In genomic region chr20:31662372-31662854, GRCh38 we compare ENCODE assay signal across 9 cellular contexts. TPM values are rescaled to one million over a fixed set of nuclear protein-coding genes. Genes with fewer than 3 reads are reported as not detected.
DNase-seq lines count a peak whose midpoint lies in the region; ATAC-seq and TF ChIP-seq lines count a peak whose summit lies in the region.
"Had no signal": no experiment of that assay in that cellular context is flagged by ENCODE, and none has a peak within 500 bp of the region (broad histone marks: within the 10 kb centered on the region; RNA-seq: fewer than 3 reads in every experiment).

No MANE protein-coding gene starts in this region.

- H3K27ac Mint-ChIP-seq in activated naive CD8-positive, alpha-beta T cell treated with anti-CD3 and anti-CD28 coated beads for 36 hours: peak overlapping the region; percentile 85

- intact Hi-C loops in lower lobe of right lung (cut with DNase I) (loop anchor here (10.0 kb wide), 1 partner anchor 52 kb away; no protein-coding TSS in a partner anchor), tibial artery (cut with DNase I; ENCODE audit: low total_unique reads) (loop anchor here (10.0 kb wide), 2 partner anchors 162 to 292 kb away; partner anchors contain the start of gene PDRG1)

- H3K4me1 Mint-ChIP-seq in activated T-cell treated with anti-CD3 and anti-CD28 coated beads, Interleukin-2, amount 50 U/mL, for 4 hours (ENCODE audit: low read depth): peaks cover 46% of the 10 kb centered on the region
- peaks cover 52% of the 10 kb centered on the region for H3K4me1 Mint-ChIP-seq in activated naive CD8-positive, alpha-beta T cell treated with anti-CD3 and anti-CD28 coated beads for 36 hours

- H3K4me3 ChIP-seq in lower lobe of right lung: no peak overlapping the region
- H3K4me3 ChIP-seq in tibial artery: no peak overlapping the region

- H3K27me3 Mint-ChIP-seq in activated T-cell treated with anti-CD3 and anti-CD28 coated beads, Interleukin-2, amount 50 U/mL, for 4 hours (ENCODE audit: low read depth): no peaks in the 10 kb centered on the region
- peaks cover 3% of the 10 kb centered on the region for H3K27me3 Mint-ChIP-seq in activated naive CD8-positive, alpha-beta T cell treated with anti-CD3 and anti-CD28 coated beads for 36 hours

- H3K27ac ChIP-seq in lower lobe of right lung (peak overlapping the region; percentile 67), tibial artery (peak overlapping the region; percentile 50 to 67)

- H3K4me1 ChIP-seq in lower lobe of right lung: peaks cover 55% of the 10 kb centered on the region
- H3K4me1 ChIP-seq in tibial artery: peaks cover 0 to 57% (median 41%) of the 10 kb centered on the region in 4 donors

- TF ChIP-seq CTCF in lower lobe of right lung (IDR thresholded peaks at IDR 0.05) (no peak), tibial artery (IDR thresholded peaks at IDR 0.05) (no peak)

- DNase-seq in activated T-cell treated with anti-CD3 and anti-CD28 coated beads, Interleukin-2, amount 50 U/mL, for 4 hours: no peak
- no peak for DNase-seq in activated T-cell treated with anti-CD3 and anti-CD28 coated beads, Interleukin-2, amount 50 U/mL, for 48 hours
- no peak for DNase-seq in activated naive CD8-positive, alpha-beta T cell treated with anti-CD3 and anti-CD28 coated beads for 36 hours
- DNase-seq in lower lobe of right lung (no peak), tibial artery (no peak), cortex of kidney (lab: John Stamatoyannopoulos, UW) (no peak)
- DNase-seq in effector CD8-positive, alpha-beta T cell (lab: John Stamatoyannopoulos, UW): no peak
- DNase-seq: NCI-H2227 treated with DMSO at 0.1 percent for 48 hours had no signal

- H3K9me3 Mint-ChIP-seq in activated T-cell treated with anti-CD3 and anti-CD28 coated beads, Interleukin-2, amount 50 U/mL, for 4 hours: no peaks in the 10 kb centered on the region
- no peaks in the 10 kb centered on the region for H3K9me3 Mint-ChIP-seq in activated naive CD8-positive, alpha-beta T cell treated with anti-CD3 and anti-CD28 coated beads for 36 hours

- H3K4me3 Mint-ChIP-seq in activated T-cell treated with anti-CD3 and anti-CD28 coated beads, Interleukin-2, amount 50 U/mL, for 4 hours: peak overlapping the region; percentile 74
- peak overlapping the region; percentile 58 for H3K4me3 Mint-ChIP-seq in activated naive CD8-positive, alpha-beta T cell treated with anti-CD3 and anti-CD28 coated beads for 36 hours

- H3K27me3 ChIP-seq in lower lobe of right lung (ENCODE audit: low read depth) (no peaks in the 10 kb centered on the region), tibial artery (no peaks in the 10 kb centered on the region)

- ATAC-seq in activated T-cell treated with anti-CD3 and anti-CD28 coated beads, Interleukin-2, amount 50 U/mL, for 4 hours: no peak
- ATAC-seq in lower lobe of right lung: no peak
- no peak for ATAC-seq in esophagus mucosa

- H3K9me3 ChIP-seq in lower lobe of right lung (no peaks in the 10 kb centered on the region), tibial artery (no peaks in the 10 kb centered on the region)

- peaks cover 25% of the 10 kb centered on the region for H3K36me3 ChIP-seq in lower lobe of right lung
- peaks cover 13 to 29% (median 20%) of the 10 kb centered on the region in 3 donors for H3K36me3 ChIP-seq in tibial artery

- peaks cover 21% of the 10 kb centered on the region for H3K36me3 Mint-ChIP-seq in activated T-cell treated with anti-CD3 and anti-CD28 coated beads, Interleukin-2, amount 50 U/mL, for 4 hours (ENCODE audit: insufficient read depth)
- peaks cover 38% of the 10 kb centered on the region for H3K36me3 Mint-ChIP-seq in activated naive CD8-positive, alpha-beta T cell treated with anti-CD3 and anti-CD28 coated beads for 36 hours

RNA-seq across cellular contexts. Expression of gene COX4I2, which starts 24.7 kb away (rescaled TPM):
- total RNA-seq in activated T-cell treated with anti-CD3 and anti-CD28 coated beads, Interleukin-2, amount 50 U/mL, for 4 hours: not detected
- total RNA-seq in activated naive CD8-positive, alpha-beta T cell treated with anti-CD3 and anti-CD28 coated beads for 36 hours: not detected
- 17.1 TPM for total RNA-seq in lower lobe of right lung
- total RNA-seq in esophagus mucosa: 0.96 TPM

RNA-seq across cellular contexts. Expression of gene ID1, which starts 57.3 kb away (rescaled TPM):
- total RNA-seq in activated T-cell treated with anti-CD3 and anti-CD28 coated beads, Interleukin-2, amount 50 U/mL, for 4 hours: 1 to 10 TPM; 1.4 to 1.6 (median 1.5) TPM
- total RNA-seq in activated naive CD8-positive, alpha-beta T cell treated with anti-CD3 and anti-CD28 coated beads for 36 hours: under 1 TPM; 0.36 to 0.37 TPM
- total RNA-seq in lower lobe of right lung: 196 TPM
- total RNA-seq in esophagus mucosa: 299 TPM

Comparison
In these comparisons a context has a peak if more than half of its experiments do, and no peak if none do; other contexts are left out.
1. RNA of gene ID1, which starts 57.3 kb away (total RNA-seq): 299 TPM in esophagus mucosa (single experiment) and 196 TPM in lower lobe of right lung (single experiment); 1.4 to 1.6 TPM in activated T-cell treated with anti-CD3 and anti-CD28 coated beads, Interleukin-2, amount 50 U/mL, for 4 hours and 0.36 to 0.37 TPM in activated naive CD8-positive, alpha-beta T cell treated with anti-CD3 and anti-CD28 coated beads for 36 hours; every median in the first group is over 10 times any median in the second.